Comparison of ENCODE assay signal across 8 cellular contexts in the genomic region with DNA sequence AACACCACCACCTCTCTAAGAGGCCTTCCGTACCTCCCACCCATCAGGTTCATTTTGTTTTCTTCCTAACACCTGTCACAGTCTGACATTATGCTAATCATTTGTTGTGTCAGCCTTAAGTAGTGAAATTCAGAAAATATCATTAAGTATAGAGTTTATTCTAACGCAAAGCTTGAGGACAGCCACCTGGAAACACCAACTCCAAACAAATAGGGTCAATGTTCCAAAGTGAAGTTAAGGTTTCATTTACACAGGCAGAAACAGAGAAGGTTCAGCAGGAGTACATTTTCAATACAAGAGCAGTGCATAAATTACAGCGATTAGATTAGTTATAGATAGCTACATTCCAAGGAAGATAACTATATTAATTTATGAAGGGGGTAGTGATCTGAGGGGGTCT. TPM values are rescaled to one million over a fixed set of nuclear protein-coding genes. Genes with fewer than 3 reads are reported as not detected.
DNase-seq lines count a peak whose midpoint lies in the region; ATAC-seq and TF ChIP-seq lines count a peak whose summit lies in the region.

No MANE protein-coding gene starts in this region.

- H3K4me3 ChIP-seq in left lung = peak overlapping the region; percentile 17 to 67
- H3K4me3 ChIP-seq in thoracic aorta = peak overlapping the region; percentile 85

- H3K27me3 ChIP-seq in left lung (no peaks in the 10 kb centered on the region), thoracic aorta (replicated peaks; ENCODE audit: insufficient read depth) (no peaks in the 10 kb centered on the region)

- H3K4me3 Mint-ChIP-seq in activated CD4-positive, alpha-beta T cell treated with anti-CD3 and anti-CD28 coated beads, Interleukin-2, amount 10 ng/mL, durations not matched to agents 7 days and 5 days = peak overlapping the region; percentile 96
- H3K4me3 Mint-ChIP-seq in activated naive CD8-positive, alpha-beta T cell treated with anti-CD3 and anti-CD28 coated beads, Interleukin-2, amount 50 U/mL, for 24 hours = peak overlapping the region; percentile 94

- peaks cover 42% of the 10 kb centered on the region for H3K4me1 Mint-ChIP-seq in activated CD4-positive, alpha-beta T cell treated with anti-CD3 and anti-CD28 coated beads, Interleukin-2, amount 10 ng/mL, durations not matched to agents 7 days and 5 days
- H3K4me1 Mint-ChIP-seq in activated naive CD8-positive, alpha-beta T cell treated with anti-CD3 and anti-CD28 coated beads, Interleukin-2, amount 50 U/mL, for 24 hours = peaks cover 57% of the 10 kb centered on the region

- H3K36me3 Mint-ChIP-seq in activated CD4-positive, alpha-beta T cell treated with anti-CD3 and anti-CD28 coated beads, Interleukin-2, amount 10 ng/mL, durations not matched to agents 7 days and 5 days (ENCODE audit: low read depth) = peaks cover 31% of the 10 kb centered on the region
- peaks cover 34% of the 10 kb centered on the region for H3K36me3 Mint-ChIP-seq in activated naive CD8-positive, alpha-beta T cell treated with anti-CD3 and anti-CD28 coated beads, Interleukin-2, amount 50 U/mL, for 24 hours (ENCODE audit: low read depth)

- H3K27me3 Mint-ChIP-seq in activated CD4-positive, alpha-beta T cell treated with anti-CD3 and anti-CD28 coated beads, Interleukin-2, amount 10 ng/mL, durations not matched to agents 7 days and 5 days = no peaks in the 10 kb centered on the region
- no peaks in the 10 kb centered on the region for H3K27me3 Mint-ChIP-seq in activated naive CD8-positive, alpha-beta T cell treated with anti-CD3 and anti-CD28 coated beads, Interleukin-2, amount 50 U/mL, for 24 hours

- POLR2A ChIA-PET in activated CD4-positive, alpha-beta T cell treated with anti-CD3 and anti-CD28 coated beads, Interleukin-2, amount 10 ng/mL, durations not matched to agents 7 days and 5 days (lab: Charles Lee) = no interaction called here

- no peak for TF ChIP-seq CTCF in left lung (IDR thresholded peaks at IDR 0.05)
- no peak for TF ChIP-seq CTCF in thoracic aorta (IDR thresholded peaks at IDR 0.05)

- intact Hi-C loops in left lung (cut with DNase I) = no loop called here

- no peaks in the 10 kb centered on the region for H3K9me3 Mint-ChIP-seq in activated CD4-positive, alpha-beta T cell treated with anti-CD3 and anti-CD28 coated beads, Interleukin-2, amount 10 ng/mL, durations not matched to agents 7 days and 5 days
- no peaks in the 10 kb centered on the region for H3K9me3 Mint-ChIP-seq in activated naive CD8-positive, alpha-beta T cell treated with anti-CD3 and anti-CD28 coated beads, Interleukin-2, amount 50 U/mL, for 24 hours

- no peak for DNase-seq in activated CD4-positive, alpha-beta T cell treated with anti-CD3 and anti-CD28 coated beads, Interleukin-2, amount 10 ng/mL, durations not matched to agents 7 days and 5 days
- no peak for DNase-seq in activated CD4-positive, alpha-beta T cell treated with anti-CD3 and anti-CD28 coated beads for 48 hours
- no peak for DNase-seq in activated naive CD8-positive, alpha-beta T cell treated with anti-CD3 and anti-CD28 coated beads, Interleukin-2, amount 50 U/mL, for 24 hours
- DNase-seq in left lung = no peak
- DNase-seq in thoracic aorta (ENCODE audit: low spot score) = no peak
- DNase-seq in NAMALWA (ENCODE audit: low spot score) = no peak
- DNase-seq in NCI-H2081 treated with DMSO at 0.1 percent for 48 hours (lab: John Stamatoyannopoulos, UW) = no peak

- peak overlapping the region; percentile 94 for H3K27ac Mint-ChIP-seq in activated CD4-positive, alpha-beta T cell treated with anti-CD3 and anti-CD28 coated beads, Interleukin-2, amount 10 ng/mL, durations not matched to agents 7 days and 5 days
- peak overlapping the region; percentile 93 for H3K27ac Mint-ChIP-seq in activated naive CD8-positive, alpha-beta T cell treated with anti-CD3 and anti-CD28 coated beads, Interleukin-2, amount 50 U/mL, for 24 hours

- H3K36me3 ChIP-seq in left lung = peaks cover 0 to 10% of the 10 kb centered on the region in 2 donors
- H3K36me3 ChIP-seq in thoracic aorta = peaks cover 3% of the 10 kb centered on the region

- CTCF ChIA-PET in activated CD4-positive, alpha-beta T cell treated with anti-CD3 and anti-CD28 coated beads, Interleukin-2, amount 10 ng/mL, durations not matched to agents 7 days and 5 days (lab: Charles Lee) = interaction anchor here (0.5 kb wide), 1 partner anchor 1159 kb away, joined by 5 read pairs; no protein-coding TSS in a partner anchor

- H3K27ac ChIP-seq in left lung (peak overlapping the region; percentile 94 to 95), thoracic aorta (peak overlapping the region; percentile 91 to 93)

- ATAC-seq in activated naive CD8-positive, alpha-beta T cell treated with anti-CD3 and anti-CD28 coated beads, Interleukin-2, amount 50 U/mL, for 24 hours = no peak
- ATAC-seq in left lung (no peak), thoracic aorta (ENCODE audit: insufficient number of reproducible peaks, low FRiP score, low read depth) (no peak), HG02759 (IDR thresholded peaks at IDR 0.05; ENCODE audit: unreplicated experiment) (no peak)

- H3K9me3 ChIP-seq in left lung = no peaks in the 10 kb centered on the region
- H3K9me3 ChIP-seq in thoracic aorta = no peaks in the 10 kb centered on the region

- H3K4me1 ChIP-seq in left lung (peaks cover 19 to 49% of the 10 kb centered on the region in 2 donors), thoracic aorta (ENCODE audit: control insufficient read depth in 1 of 2, low read depth in 2 of 2) (peaks cover 34 to 55% of the 10 kb centered on the region in 2 donors)

RNA-seq across cellular contexts. Expression of a gene that starts 1.3 kb away (rescaled TPM):
- total RNA-seq in activated CD4-positive, alpha-beta T cell treated with anti-CD3 and anti-CD28 coated beads, Interleukin-2, amount 10 ng/mL, durations not matched to agents 7 days and 5 days = 10 to 100 TPM; 36.3 to 44.2 TPM
- total RNA-seq in left lung = 10 to 100 TPM; 25.5 to 28.7 TPM
- 10 to 100 TPM; 22.6 to 46.1 TPM for total RNA-seq in thoracic aorta
